8 cellular contexts compared by ENCODE assay signal in genomic region chr3:184185461-184186183, GRCh38. TPM values are rescaled to one million over a fixed set of nuclear protein-coding genes. Genes with fewer than 3 reads are reported as not detected.
DNase-seq lines count a peak whose midpoint lies in the region; ATAC-seq, FAIRE-seq and TF ChIP-seq lines count a peak whose summit lies in the region.

No MANE protein-coding gene starts in this region.

- no peaks in the 10 kb centered on the region for H3K27me3 Mint-ChIP-seq in type B pancreatic cell

- peaks cover 24 to 50% of the 10 kb centered on the region in 2 donors for H3K4me1 ChIP-seq in adrenal gland (replicated peaks in 1 of 2)
- H3K4me1 ChIP-seq in heart left ventricle = peaks cover 0 to 33% (median 24%) of the 10 kb centered on the region in 12 donors

- H3K27ac ChIP-seq in adrenal gland (peak overlapping the region; percentile 35 to 92 (median 87)), heart left ventricle (peak overlapping the region; percentile 52 to 96 (median 92))

- WGBS in adrenal gland, 4 donors = 2 to 9% (median 2%) methylated on average over 17 to 55 of the region's 55 CpGs
- WGBS in heart left ventricle, 4 donors = 2 to 4% (median 2%) methylated on average over 22 to 55 of the region's 55 CpGs

- peak overlapping the region; percentile 99 for H3K4me3 Mint-ChIP-seq in type B pancreatic cell

- no peaks in the 10 kb centered on the region for H3K9me3 Mint-ChIP-seq in type B pancreatic cell

- H3K27ac Mint-ChIP-seq in type B pancreatic cell = peak overlapping the region; percentile 96

- H3K9me3 ChIP-seq in adrenal gland (replicated peaks in 1 of 3) (no peaks in the 10 kb centered on the region), heart left ventricle (no peaks in the 10 kb centered on the region)

- ATAC-seq in HG02840 (IDR thresholded peaks at IDR 0.05; ENCODE audit: low FRiP score, unreplicated experiment) = peak; percentile 93
- ATAC-seq in heart left ventricle = peak; percentile 98

- H3K36me3 ChIP-seq in adrenal gland (replicated peaks in 1 of 2) (peaks cover 0 to 75% of the 10 kb centered on the region in 2 donors), heart left ventricle (peaks cover 11 to 79% (median 70%) of the 10 kb centered on the region in 9 donors)

- peaks cover 24% of the 10 kb centered on the region for H3K4me1 Mint-ChIP-seq in type B pancreatic cell (ENCODE audit: unreplicated experiment)

- TF ChIP-seq CTCF in adrenal gland (IDR thresholded peaks at IDR 0.05) (no peak), heart left ventricle (IDR thresholded peaks at IDR 0.05) (no peak), type B pancreatic cell (conservative IDR thresholded peaks at IDR 0.05) (no peak)

- intact Hi-C loops in adrenal gland (cut with DNase I) = no loop called here
- intact Hi-C loops in heart left ventricle (cut with DNase I) = loop anchor here in 8 of 10 donors (1.0 to 10.0 kb wide), 12 partner anchors 8 to 129 kb away; partner anchors contain the start of genes EEF1AKMT4 (in 5 of the 8), EIF2B5 (in 5 of the 8), ALG3 (in 4 of the 8) and EIF4G1 (in 2 of the 8)

- DNase-seq in GM12892 (ENCODE audit: insufficient read length) = peak; percentile 97
- peak; percentile 100 for DNase-seq in NCI-H1436 (lab: John Stamatoyannopoulos, UW)
- peak; percentile 98 for DNase-seq in SW480 (ENCODE audit: low spot score)
- peak; percentile 99 to 100 (median 99) for DNase-seq in adrenal gland
- peak; percentile 99 to 100 (median 100) for DNase-seq in heart left ventricle
- peak; percentile 98 for DNase-seq in pons (ENCODE audit: low spot score)
- DNase-seq in type B pancreatic cell (ENCODE audit: extremely low spot score, unreplicated experiment) = peak; percentile 100

- peaks cover 23% of the 10 kb centered on the region for H3K36me3 Mint-ChIP-seq in type B pancreatic cell

- TF ChIP-seq POLR2A in GM12892 (IDR thresholded peaks at IDR 0.05; ENCODE audit: low read depth, low read length) = peak; percentile 82
- no peak for TF ChIP-seq POLR2A in adrenal gland (IDR thresholded peaks at IDR 0.05)
- TF ChIP-seq POLR2A in heart left ventricle (IDR thresholded peaks at IDR 0.05) = peak in 1 of 2 donors; percentile 73

- no peaks in the 10 kb centered on the region for H3K27me3 ChIP-seq in adrenal gland
- H3K27me3 ChIP-seq in heart left ventricle = no peaks in the 10 kb centered on the region

- peak; percentile 99 for FAIRE-seq in GM12892 (lab: Jason Lieb, UNC)

- peak overlapping the region in 2 of 4 donors; percentile 61 for H3K4me3 ChIP-seq in adrenal gland
- H3K4me3 ChIP-seq in heart left ventricle = peak overlapping the region; percentile 55 to 99 (median 92)

RNA-seq across cellular contexts. Expression of gene ABCF3, which starts 0.4 kb away (rescaled TPM):
- 30.3 TPM for polyA plus RNA-seq in GM12892 (2012; ENCODE audit: missing spikeins)
- total RNA-seq in adrenal gland = 100 to 1,000 TPM; 123 to 292 (median 182) TPM
- polyA plus RNA-seq in adrenal gland = 100 to 1,000 TPM; 189 to 353 (median 289) TPM
- total RNA-seq in heart left ventricle = 10 to 100 TPM; 58.2 to 81.9 (median 69.2) TPM
- 10 to 100 TPM; 63.4 to 80.5 TPM for polyA plus RNA-seq in heart left ventricle
- 72.3 and 74.3 TPM in 2 replicates for total RNA-seq in type B pancreatic cell (ENCODE audit: low replicate concordance)

RNA-seq across cellular contexts. Expression of gene AP2M1, which starts 11.0 kb away (rescaled TPM):
- 157 TPM for polyA plus RNA-seq in GM12892 (2012; ENCODE audit: missing spikeins)
- total RNA-seq in adrenal gland (100 to 1,000 TPM; 305 to 700 (median 595) TPM), heart left ventricle (100 to 1,000 TPM; 225 to 400 (median 337) TPM), type B pancreatic cell (ENCODE audit: low replicate concordance) (249 and 298 TPM in 2 replicates)
- polyA plus RNA-seq in adrenal gland (100 to 1,000 TPM; 250 to 882 (median 362) TPM), heart left ventricle (100 to 1,000 TPM; 291 to 431 TPM)

RNA-seq across cellular contexts. Expression of gene DVL3, which starts 30.4 kb away (rescaled TPM):
- 14.3 TPM for polyA plus RNA-seq in GM12892 (2012; ENCODE audit: missing spikeins)
- total RNA-seq in adrenal gland = 10 to 100 TPM; 39.4 to 94.1 (median 65.6) TPM
- 10 to 100 TPM; 45.8 to 92.9 (median 69.8) TPM for polyA plus RNA-seq in adrenal gland
- total RNA-seq in heart left ventricle = 10 to 100 TPM; 53.4 to 94.2 (median 70.9) TPM
- 10 to 100 TPM; 36.3 to 59.8 TPM for polyA plus RNA-seq in heart left ventricle
- 70.8 and 84.8 TPM in 2 replicates for total RNA-seq in type B pancreatic cell (ENCODE audit: low replicate concordance)

RNA-seq across cellular contexts. Expression of gene VWA5B2, which starts 43.8 kb away (rescaled TPM):
- polyA plus RNA-seq in GM12892 (2012; ENCODE audit: missing spikeins) = not detected
- total RNA-seq in adrenal gland = 100 to 1,000 TPM in 3 of 8 donors, 10 to 100 TPM in 5; 12.2 to 140 (median 65.8) TPM
- polyA plus RNA-seq in adrenal gland = 1,000 to 10,000 TPM in 1 of 3 donors, 100 to 1,000 TPM in 1, 10 to 100 TPM in 1; 29.8 to 1,120 (median 268) TPM
- total RNA-seq in heart left ventricle = not detected
- polyA plus RNA-seq in heart left ventricle = under 1 TPM in 1 of 2 donors, not detected in 1; 0.11 TPM
- total RNA-seq in type B pancreatic cell (ENCODE audit: low replicate concordance) = 23.7 and 38.7 TPM in 2 replicates

RNA-seq across cellular contexts. Expression of gene EIF2B5, which starts 50.5 kb away (rescaled TPM):
- 33.8 TPM for polyA plus RNA-seq in GM12892 (2012; ENCODE audit: missing spikeins)
- total RNA-seq in adrenal gland (10 to 100 TPM; 19.1 to 44.2 (median 38.0) TPM), heart left ventricle (10 to 100 TPM; 24.5 to 39.0 (median 30.9) TPM), type B pancreatic cell (ENCODE audit: low replicate concordance) (43.9 and 48.5 TPM in 2 replicates)
- polyA plus RNA-seq in adrenal gland (10 to 100 TPM; 45.9 to 56.1 (median 49.0) TPM), heart left ventricle (10 to 100 TPM; 28.5 to 58.2 TPM)

Comparison
In these comparisons a context has a peak if more than half of its experiments do, and no peak if none do; other contexts are left out.
1. intact Hi-C loops: an anchor here in heart left ventricle (1.0 to 10.0 kb wide); none called in adrenal gland.